In genomic region chr4:126661194-126661593, GRCh38 we compare ENCODE assay signal across 25 cellular contexts.
DNase-seq lines count a peak whose midpoint lies in the region; ATAC-seq and TF ChIP-seq lines count a peak whose summit lies in the region.
"Had no signal": no experiment of that assay in that cellular context is flagged by ENCODE, and none has a peak within 500 bp of the region (broad histone marks: within the 10 kb centered on the region; RNA-seq: fewer than 3 reads in every experiment).

No MANE protein-coding gene starts in this region.

- no peaks in the 10 kb centered on the region for H3K9me3 Mint-ChIP-seq in endodermal cell
- H3K9me3 Mint-ChIP-seq: activated naive CD8-positive, alpha-beta T cell treated with anti-CD3 and anti-CD28 coated beads for 36 hours; naive B cell had no signal

- H2AFZ ChIP-seq in neuron (ENCODE audit: low read depth, low read length): peak overlapping the region; percentile 16

- H3K36me3 Mint-ChIP-seq in endodermal cell (ENCODE audit: low read depth): no peaks in the 10 kb centered on the region
- H3K36me3 Mint-ChIP-seq: activated naive CD8-positive, alpha-beta T cell treated with anti-CD3 and anti-CD28 coated beads for 36 hours; naive B cell had no signal

- H3K4me3 ChIP-seq in neuron (ENCODE audit: low read length) (no peak overlapping the region), endodermal cell (ENCODE audit: low read length) (no peak overlapping the region)
- H3K4me3 ChIP-seq: heart right ventricle, skin epidermis had no signal

- H3K27ac ChIP-seq in endodermal cell (ENCODE audit: low read depth, low read length): no peak overlapping the region
- H3K27ac ChIP-seq: C4-2B, heart right ventricle, skin epidermis, VCaP had no signal

- H3K4me3 Mint-ChIP-seq in endodermal cell: no peak overlapping the region
- H3K4me3 Mint-ChIP-seq: activated naive CD8-positive, alpha-beta T cell treated with anti-CD3 and anti-CD28 coated beads for 36 hours; naive B cell had no signal

- in situ Hi-C loops in SK-MEL-5 (cut with HindIII; ENCODE audit: low pct_unique_long_range_greater_than_20kb, low sequenced_read_pairs): no loop called here

- H3K4me1 ChIP-seq in neuron (ENCODE audit: insufficient read depth, low read length): peaks cover 22% of the 10 kb centered on the region
- no peaks in the 10 kb centered on the region for H3K4me1 ChIP-seq in endodermal cell (ENCODE audit: control insufficient read depth, insufficient read depth, low read length)

- TF ChIP-seq CTCF in endodermal cell (conservative IDR thresholded peaks at IDR 0.05): no peak

- no peaks in the 10 kb centered on the region for H3K27me3 Mint-ChIP-seq in endodermal cell (ENCODE audit: insufficient read depth)
- H3K27me3 Mint-ChIP-seq: activated naive CD8-positive, alpha-beta T cell treated with anti-CD3 and anti-CD28 coated beads for 36 hours; naive B cell had no signal

- H3K9me3 ChIP-seq in neuron (ENCODE audit: low read length): no peaks in the 10 kb centered on the region
- no peaks in the 10 kb centered on the region for H3K9me3 ChIP-seq in endodermal cell (ENCODE audit: control insufficient read depth, low read length)

- no peaks in the 10 kb centered on the region for H3K4me1 Mint-ChIP-seq in endodermal cell
- H3K4me1 Mint-ChIP-seq: activated naive CD8-positive, alpha-beta T cell treated with anti-CD3 and anti-CD28 coated beads for 36 hours; naive B cell had no signal

- H3K36me3 ChIP-seq in neuron (ENCODE audit: insufficient read depth, low read length): no peaks in the 10 kb centered on the region
- H3K36me3 ChIP-seq in endodermal cell (ENCODE audit: control insufficient read depth, insufficient read depth, low read length): no peaks in the 10 kb centered on the region
- H3K36me3 ChIP-seq: heart right ventricle had no signal

- no peaks in the 10 kb centered on the region for H3K27me3 ChIP-seq in neuron (ENCODE audit: insufficient read depth, low read length)
- H3K27me3 ChIP-seq in endodermal cell (ENCODE audit: control insufficient read depth, insufficient read depth, low read length, poor library complexity, severe bottlenecking): no peaks in the 10 kb centered on the region
- H3K27me3 ChIP-seq: heart right ventricle had no signal

- no peak overlapping the region for H3K9ac ChIP-seq in endodermal cell (ENCODE audit: extremely low read depth, low read length, poor library complexity, severe bottlenecking)

- DNase-seq in GM03348 (ENCODE audit: low spot score) (peak; percentile 13), SK-MEL-5 (ENCODE audit: low read depth, low spot score) (peak; percentile 83), fibroblast of peridontal ligament (ENCODE audit: extremely low read depth) (peak; percentile 19), endodermal cell (no peak)
- DNase-seq in stimulated activated CD4-positive, alpha-beta T cell treated with anti-CD3 and anti-CD28 coated beads, Interleukin-4, amount 100 ng/mL, for 1 hour: no peak
- DNase-seq: activated CD4-positive, alpha-beta T cell treated with anti-CD3 and anti-CD28 coated beads for 48 hours; activated CD8-positive, alpha-beta memory T cell treated with anti-CD3 and anti-CD28 coated beads for 24 hours; activated effector memory CD4-positive, alpha-beta T cell treated with anti-CD3 and anti-CD28 coated beads, Interleukin-2, amount 50 U/mL, for 16 hours; activated naive CD8-positive, alpha-beta T cell treated with anti-CD3 and anti-CD28 coated beads for 36 hours; cerebellar nuclear complex; DMS79; GF-D8; heart right ventricle; KG1; MM.1S; naive B cell; NCI-H1417 treated with DMSO at 0.1 percent for 48 hours; NCI-H2081; NCI-H2227 treated with DMSO at 0.1 percent for 48 hours; NCI-H748 treated with DMSO at 0.1 percent for 48 hours had no signal

- ATAC-seq in HG03108 (IDR thresholded peaks at IDR 0.05; ENCODE audit: unreplicated experiment): no peak

- no peak overlapping the region for H3K27ac Mint-ChIP-seq in endodermal cell
- H3K27ac Mint-ChIP-seq: activated naive CD8-positive, alpha-beta T cell treated with anti-CD3 and anti-CD28 coated beads for 36 hours had no signal

Comparison
In these comparisons a context has a peak if more than half of its experiments do, and no peak if none do; other contexts are left out.
1. DNase-seq: peak in GM03348 (single experiment), SK-MEL-5 (single experiment) and fibroblast of peridontal ligament (single experiment); none in endodermal cell (single experiment) and stimulated activated CD4-positive, alpha-beta T cell treated with anti-CD3 and anti-CD28 coated beads, Interleukin-4, amount 100 ng/mL, for 1 hour (single experiment).